In genomic region chr2:78261454-78261853, GRCh38 we compare ENCODE assay signal across 1 cellular context.
TF ChIP-seq lines count a peak whose summit lies in the region.

No MANE protein-coding gene starts in this region.

TF ChIP-seq in GM23338, 12 proteins besides CTCF, POLR2A, EP300 and RAD21 (continued from another document):
- TF ChIP-seq ZNF462 (CRISPR knock-in tag; IDR thresholded peaks at IDR 0.05) (no peak), CREB1 (CRISPR knock-in tag; IDR thresholded peaks at IDR 0.05; ENCODE audit: low read depth) (no peak), EZH2phosphoT487 (IDR thresholded peaks at IDR 0.05; ENCODE audit: unreplicated experiment) (no peak), NANOG (IDR thresholded peaks at IDR 0.05; ENCODE audit: borderline replicate concordance) (no peak), REST (IDR thresholded peaks at IDR 0.05; ENCODE audit: unreplicated experiment) (no peak), ETS1 (IDR thresholded peaks at IDR 0.05) (no peak), ZNF331 (CRISPR knock-in tag; IDR thresholded peaks at IDR 0.05; ENCODE audit: low read depth) (no peak), EZH2 (IDR thresholded peaks at IDR 0.05; ENCODE audit: low read depth, unreplicated experiment) (no peak)
